8 cellular contexts compared by ENCODE assay signal in the genomic region with DNA sequence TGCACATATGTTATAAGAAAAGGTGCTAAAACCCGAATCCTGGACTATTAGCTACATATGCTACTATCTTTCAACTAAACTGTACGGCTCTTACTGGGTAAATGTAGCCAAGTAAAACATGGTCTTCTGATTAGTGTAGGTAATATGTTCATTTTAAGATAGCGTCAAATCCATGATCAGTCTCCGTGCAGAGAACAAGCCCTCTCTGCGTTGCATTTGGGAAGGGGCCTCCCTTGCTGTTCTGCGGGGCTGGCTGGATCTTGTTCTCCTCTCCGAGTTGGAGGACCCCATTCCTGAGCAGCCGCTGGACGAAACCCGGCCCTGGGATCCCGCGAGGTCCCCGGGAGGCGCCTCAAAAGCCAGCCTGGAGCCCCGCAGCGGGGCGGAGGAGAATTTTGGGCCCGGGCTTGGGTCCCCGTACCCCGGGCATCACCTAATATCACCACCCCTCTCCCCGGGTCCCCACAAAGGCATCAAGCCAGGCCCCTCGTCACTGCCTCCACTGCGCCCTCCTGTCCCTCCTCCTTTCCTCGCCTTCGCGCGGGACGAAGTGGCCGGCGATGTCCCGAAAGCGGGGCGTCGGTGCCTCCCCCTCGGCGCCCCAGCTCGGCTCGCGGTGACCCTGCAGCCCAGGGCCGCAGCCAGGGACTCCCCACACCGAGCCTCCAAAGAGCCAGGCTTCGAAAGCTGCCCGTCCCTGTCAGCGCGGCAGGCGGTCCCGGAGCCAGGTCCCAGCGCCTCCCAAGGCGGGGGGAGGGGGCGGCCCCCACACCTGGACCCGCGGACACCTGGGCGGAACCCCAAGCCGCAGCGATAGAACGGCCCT. TPM values are rescaled to one million over a fixed set of nuclear protein-coding genes. Genes with fewer than 3 reads are reported as not detected.
DNase-seq lines count a peak whose midpoint lies in the region; ATAC-seq and TF ChIP-seq lines count a peak whose summit lies in the region.

No MANE protein-coding gene starts in this region.

- peaks cover 4 to 12% (median 9%) of the 10 kb centered on the region in 9 donors for H3K4me1 ChIP-seq in heart right ventricle

- intact Hi-C loops in heart right ventricle (cut with DNase I), result loop anchor here in 8 of 10 donors (1.0 to 10.0 kb wide), 10 partner anchors 20 to 864 kb away; a partner anchor contains a TSS

- 9 to 10% methylated on average over 56 of the region's 56 CpGs for WGBS in heart right ventricle, 2 donors

- H3K4me3 ChIP-seq in GM12864 (ENCODE audit: low read depth, low read length) (peak overlapping the region; percentile 37), heart right ventricle (peak overlapping the region; percentile 19 to 61 (median 48))

- ATAC-seq in SK-N-SH treated with all-trans-retinoic acid at 6 μM for 48 hours, result peak; percentile 75
- ATAC-seq in heart right ventricle, result peak; percentile 30 to 71 (median 58)
- ATAC-seq in HG03175 (IDR thresholded peaks at IDR 0.05; ENCODE audit: unreplicated experiment), result no peak

- H3K27me3 ChIP-seq in heart right ventricle, result peaks cover 0 to 53% (median 34%) of the 10 kb centered on the region in 7 donors

- H3K36me3 ChIP-seq in heart right ventricle, result no peaks in the 10 kb centered on the region

- no peak for DNase-seq in GM12864 (ENCODE audit: low read depth)
- DNase-seq in heart right ventricle, result no peak
- peak; percentile 54 for DNase-seq in retina
- no peak for DNase-seq in NCI-H82 (lab: John Stamatoyannopoulos, UW)
- no peak for DNase-seq in SKM-1 treated with dmso at 0.1 percent for 144 hours (lab: John Stamatoyannopoulos, UW; ENCODE audit: unreplicated experiment)
- DNase-seq in T1000 (lab: John Stamatoyannopoulos, UW), result no peak

- TF ChIP-seq CTCF in GM12864 (IDR thresholded peaks at IDR 0.05; ENCODE audit: low read depth, low read length, missing control alignments), result no peak
- TF ChIP-seq CTCF in heart right ventricle (IDR thresholded peaks at IDR 0.05), result no peak

- no peaks in the 10 kb centered on the region for H3K9me3 ChIP-seq in heart right ventricle

- no peak overlapping the region for H3K27ac ChIP-seq in heart right ventricle

TF ChIP-seq in SK-N-SH treated with all-trans-retinoic acid at 6 μM for 48 hours, 23 proteins besides CTCF, POLR2A, EP300 and RAD21:
- no peak for TF ChIP-seq SNAI2 (CRISPR knock-in tag; IDR thresholded peaks at IDR 0.05)

RNA-seq across cellular contexts. Expression of a gene that starts 54.5 kb away (rescaled TPM):
- total RNA-seq in heart right ventricle, result 10 to 100 TPM; 43.4 to 72.5 (median 59.5) TPM
- 10 to 100 TPM; 21.9 to 31.2 TPM for polyA plus RNA-seq in heart right ventricle
